Comparison of ENCODE assay signal across 15 cellular contexts in the genomic region with DNA sequence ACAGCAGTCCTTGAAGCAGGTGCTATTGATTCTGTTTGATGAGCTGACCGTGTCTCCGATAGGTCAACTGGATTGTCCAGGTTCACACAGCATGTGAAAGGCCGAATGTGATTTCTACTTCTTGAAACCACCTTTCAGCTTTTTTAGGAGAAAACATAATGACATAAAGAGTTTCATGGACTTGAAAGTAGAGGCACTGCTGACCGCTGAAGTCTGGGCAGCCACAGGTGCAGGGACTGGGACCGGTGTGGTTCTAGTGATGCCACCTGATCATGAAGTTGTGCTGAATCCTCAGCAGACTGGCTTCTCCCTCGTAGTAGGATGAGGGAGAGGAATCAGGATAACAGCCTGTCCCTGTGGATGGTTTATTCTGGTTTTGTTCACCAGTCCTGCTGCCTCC.
DNase-seq lines count a peak whose midpoint lies in the region; ATAC-seq and TF ChIP-seq lines count a peak whose summit lies in the region.
"Had no signal": no experiment of that assay in that cellular context is flagged by ENCODE, and none has a peak within 500 bp of the region (broad histone marks: within the 10 kb centered on the region; RNA-seq: fewer than 3 reads in every experiment).

No MANE protein-coding gene starts in this region.

- WGBS in heart right ventricle, 2 donors = 94 to 96% methylated on average over 6 of the region's 6 CpGs
- WGBS in sigmoid colon, 2 donors = 92 to 93% methylated on average over 6 of the region's 6 CpGs

- intact Hi-C loops in heart right ventricle (cut with DNase I) (loop anchor here in 7 of 10 donors (5.0 to 10.0 kb wide), 5 partner anchors 40 to 105 kb away; no protein-coding TSS in a partner anchor), cardiac septum (cut with DNase I) (loop anchor here (5.0 kb wide), 1 partner anchor 105 kb away; no protein-coding TSS in a partner anchor), sigmoid colon (cut with DNase I) (loop anchor here (2.0 to 5.0 kb wide), 4 partner anchors 39 to 107 kb away; no protein-coding TSS in a partner anchor), uterus (cut with DNase I; ENCODE audit: low total_unique reads) (no loop called here)

- TF ChIP-seq CTCF in heart right ventricle (IDR thresholded peaks at IDR 0.05) (no peak), sigmoid colon (IDR thresholded peaks at IDR 0.05) (no peak), uterus (IDR thresholded peaks at IDR 0.05) (no peak)

- TF ChIP-seq POLR2A in sigmoid colon (IDR thresholded peaks at IDR 0.05) = no peak
- TF ChIP-seq POLR2A in uterus (IDR thresholded peaks at IDR 0.05) = no peak

- H3K27ac ChIP-seq in heart right ventricle = peak overlapping the region; percentile 72 to 92 (median 88)
- H3K27ac ChIP-seq in sigmoid colon = peak overlapping the region; percentile 82 to 92 (median 90)
- peak overlapping the region; percentile 80 to 88 for H3K27ac ChIP-seq in uterus

- H3K4me1 ChIP-seq in heart right ventricle = peaks cover 13 to 91% (median 81%) of the 10 kb centered on the region in 9 donors
- peaks cover 0 to 96% (median 81%) of the 10 kb centered on the region in 4 donors for H3K4me1 ChIP-seq in sigmoid colon
- H3K4me1 ChIP-seq in uterus = peaks cover 0 to 13% of the 10 kb centered on the region in 2 donors

- ATAC-seq in heart right ventricle = no peak
- ATAC-seq in GM21786 (IDR thresholded peaks at IDR 0.05; ENCODE audit: unreplicated experiment) = no peak
- ATAC-seq: CD8-positive, alpha-beta T cell had no signal

- H3K9me3 ChIP-seq in heart right ventricle = no peaks in the 10 kb centered on the region
- H3K9me3 ChIP-seq in sigmoid colon = no peaks in the 10 kb centered on the region
- H3K9me3 ChIP-seq in uterus = no peaks in the 10 kb centered on the region
- H3K9me3 ChIP-seq: MG63 had no signal

- H3K4me3 ChIP-seq in heart right ventricle (no peak overlapping the region), sigmoid colon (no peak overlapping the region), uterus (no peak overlapping the region)
- H3K4me3 ChIP-seq: MG63 had no signal

- no peaks in the 10 kb centered on the region for H3K27me3 ChIP-seq in heart right ventricle
- H3K27me3 ChIP-seq in sigmoid colon = no peaks in the 10 kb centered on the region
- no peaks in the 10 kb centered on the region for H3K27me3 ChIP-seq in uterus
- H3K27me3 ChIP-seq: MG63 had no signal

- H3K36me3 ChIP-seq in heart right ventricle (peaks cover 0 to 49% (median 0%) of the 10 kb centered on the region in 9 donors), sigmoid colon (no peaks in the 10 kb centered on the region), uterus (no peaks in the 10 kb centered on the region)
- H3K36me3 ChIP-seq: MG63 had no signal

- no peak for TF ChIP-seq EP300 in sigmoid colon (IDR thresholded peaks at IDR 0.05)

- DNase-seq in heart right ventricle (no peak), cardiac septum (ENCODE audit: low spot score) (no peak), ecto neural progenitor cell (ENCODE audit: low spot score) (peak; percentile 38), sigmoid colon (no peak), uterus (no peak)
- DNase-seq in stimulated activated naive CD4-positive, alpha-beta T cell (lab: John Stamatoyannopoulos, UW) = no peak
- no peak for DNase-seq in effector CD8-positive, alpha-beta T cell (lab: John Stamatoyannopoulos, UW)
- DNase-seq: activated CD4-positive, alpha-beta T cell treated with anti-CD3 and anti-CD28 coated beads for 4 hours; activated naive CD8-positive, alpha-beta T cell treated with anti-CD3 and anti-CD28 coated beads, Interleukin-2, amount 10 ng/mL, durations not matched to agents 7 days and 5 days; CD8-positive, alpha-beta T cell; erythroblast; hypothalamus; left colon; MG63 had no signal
